39 cellular contexts compared by ENCODE assay signal in genomic region chr5:147849226-147849625, GRCh38. TPM values are rescaled to one million over a fixed set of nuclear protein-coding genes. Genes with fewer than 3 reads are reported as not detected.
"Had no signal": no experiment of that assay in that cellular context is flagged by ENCODE, and none has a peak within 500 bp of the region (broad histone marks: within the 10 kb centered on the region; RNA-seq: fewer than 3 reads in every experiment).

No MANE protein-coding gene starts in this region.

- H3K27me3 ChIP-seq: breast epithelium, cardiac muscle cell, colonic mucosa, esophagus squamous epithelium had no signal

- H3K4me1 Mint-ChIP-seq: activated CD4-positive, alpha-beta T cell treated with anti-CD3 and anti-CD28 coated beads for 36 hours; activated CD4-positive, alpha-beta T cell treated with anti-CD3 and anti-CD28 coated beads, Interleukin-2, amount 10 ng/mL, durations not matched to agents 24 days and 14 days; activated CD8-positive, alpha-beta memory T cell treated with anti-CD3 and anti-CD28 coated beads, Interleukin-2, amount 10 ng/mL, durations not matched to agents 7 days and 5 days; activated naive CD4-positive, alpha-beta T cell treated with anti-CD3 and anti-CD28 coated beads, Interleukin-2, amount 50 U/mL, for 24 hours; activated naive CD8-positive, alpha-beta T cell treated with anti-CD3 and anti-CD28 coated beads for 36 hours; activated naive CD8-positive, alpha-beta T cell treated with anti-CD3 and anti-CD28 coated beads, Interleukin-2, amount 50 U/mL, for 24 hours; brain had no signal

- H3K9me3 Mint-ChIP-seq: activated CD4-positive, alpha-beta memory T cell treated with anti-CD3 and anti-CD28 coated beads for 36 hours; activated CD4-positive, alpha-beta T cell treated with anti-CD3 and anti-CD28 coated beads, Interleukin-2, amount 10 ng/mL, durations not matched to agents 24 days and 14 days; activated naive CD4-positive, alpha-beta T cell treated with anti-CD3 and anti-CD28 coated beads, Interleukin-2, amount 50 U/mL, for 24 hours; activated naive CD8-positive, alpha-beta T cell treated with anti-CD3 and anti-CD28 coated beads for 36 hours; activated naive CD8-positive, alpha-beta T cell treated with anti-CD3 and anti-CD28 coated beads, Interleukin-2, amount 50 U/mL, for 24 hours; activated T-helper 1 cell treated with anti-CD3 and anti-CD28 coated beads, Interleukin-12 subunit alpha, Interleukin-12 subunit beta, Interleukin-2, Interleukin-4 antibody, amounts not matched to agents 30 ng/mL and 10 ng/mL and 1 ng/mL, durations not matched to agents 14 hours and 24 hours and 36 hours; activated T-helper 2 cell treated with anti-CD3 and anti-CD28 coated beads, Interferon-gamma antibody, Interleukin-2, Interleukin-4, amounts not matched to agents 10 μg/mL and 5 μg/mL and 100 μg/mL, durations not matched to agents 14 hours and 24 hours and 36 hours; brain had no signal

- H3K4me3 Mint-ChIP-seq: activated CD4-positive, alpha-beta memory T cell treated with anti-CD3 and anti-CD28 coated beads for 36 hours; activated CD4-positive, alpha-beta T cell treated with anti-CD3 and anti-CD28 coated beads for 36 hours; activated CD4-positive, alpha-beta T cell treated with anti-CD3 and anti-CD28 coated beads, Interleukin-2, amount 10 ng/mL, durations not matched to agents 24 days and 14 days; activated CD8-positive, alpha-beta memory T cell treated with anti-CD3 and anti-CD28 coated beads, Interleukin-2, amount 10 ng/mL, durations not matched to agents 7 days and 5 days; activated CD8-positive, alpha-beta T cell treated with anti-CD3 and anti-CD28 coated beads, Interleukin-2, amount 10 ng/mL, durations not matched to agents 7 days and 5 days; activated naive CD4-positive, alpha-beta T cell treated with anti-CD3 and anti-CD28 coated beads for 36 hours; activated naive CD4-positive, alpha-beta T cell treated with anti-CD3 and anti-CD28 coated beads, Interleukin-2, amount 50 U/mL, for 24 hours; activated naive CD8-positive, alpha-beta T cell treated with anti-CD3 and anti-CD28 coated beads for 36 hours; activated naive CD8-positive, alpha-beta T cell treated with anti-CD3 and anti-CD28 coated beads, Interleukin-2, amount 50 U/mL, for 24 hours; activated T-helper 1 cell treated with anti-CD3 and anti-CD28 coated beads, Interleukin-12 subunit alpha, Interleukin-12 subunit beta, Interleukin-2, Interleukin-4 antibody, amounts not matched to agents 30 ng/mL and 10 ng/mL and 1 ng/mL, durations not matched to agents 14 hours and 24 hours and 36 hours; brain had no signal

- H3K4me1 ChIP-seq: adrenal gland, breast epithelium, colonic mucosa, esophagus squamous epithelium had no signal

- H3K27ac ChIP-seq: adrenal gland, breast epithelium, cardiac muscle cell, colonic mucosa, epithelial cell of prostate, esophagus squamous epithelium had no signal

- ATAC-seq: activated CD4-positive, alpha-beta T cell treated with anti-CD3 and anti-CD28 coated beads for 36 hours; activated CD8-positive, alpha-beta memory T cell treated with anti-CD3 and anti-CD28 coated beads, Interleukin-2, amount 10 ng/mL, durations not matched to agents 7 days and 5 days; activated CD8-positive, alpha-beta T cell treated with anti-CD3 and anti-CD28 coated beads, Interleukin-2, amount 10 ng/mL, durations not matched to agents 7 days and 5 days; activated naive CD8-positive, alpha-beta T cell treated with anti-CD3 and anti-CD28 coated beads, Interleukin-2, amount 50 U/mL, for 24 hours had no signal

- H3K4me3 ChIP-seq: adrenal gland, breast epithelium, cardiac muscle cell, colonic mucosa, esophagus squamous epithelium had no signal

- H3K27ac Mint-ChIP-seq: activated CD4-positive, alpha-beta memory T cell treated with anti-CD3 and anti-CD28 coated beads for 36 hours; activated CD4-positive, alpha-beta T cell treated with anti-CD3 and anti-CD28 coated beads for 36 hours; activated CD4-positive, alpha-beta T cell treated with anti-CD3 and anti-CD28 coated beads, Interleukin-2, amount 10 ng/mL, durations not matched to agents 24 days and 14 days; activated CD8-positive, alpha-beta memory T cell treated with anti-CD3 and anti-CD28 coated beads, Interleukin-2, amount 10 ng/mL, durations not matched to agents 7 days and 5 days; activated CD8-positive, alpha-beta T cell treated with anti-CD3 and anti-CD28 coated beads, Interleukin-2, amount 10 ng/mL, durations not matched to agents 7 days and 5 days; activated naive CD4-positive, alpha-beta T cell treated with anti-CD3 and anti-CD28 coated beads for 36 hours; activated naive CD4-positive, alpha-beta T cell treated with anti-CD3 and anti-CD28 coated beads, Interleukin-2, amount 50 U/mL, for 24 hours; activated naive CD8-positive, alpha-beta T cell treated with anti-CD3 and anti-CD28 coated beads for 36 hours; activated naive CD8-positive, alpha-beta T cell treated with anti-CD3 and anti-CD28 coated beads, Interleukin-2, amount 50 U/mL, for 24 hours; activated T-helper 1 cell treated with anti-CD3 and anti-CD28 coated beads, Interleukin-12 subunit alpha, Interleukin-12 subunit beta, Interleukin-2, Interleukin-4 antibody, amounts not matched to agents 30 ng/mL and 10 ng/mL and 1 ng/mL, durations not matched to agents 14 hours and 24 hours and 36 hours; activated T-helper 2 cell treated with anti-CD3 and anti-CD28 coated beads, Interferon-gamma antibody, Interleukin-2, Interleukin-4, amounts not matched to agents 10 μg/mL and 5 μg/mL and 100 μg/mL, durations not matched to agents 14 hours and 24 hours and 36 hours; brain had no signal

- H3K9me3 ChIP-seq: adrenal gland, breast epithelium, colonic mucosa, esophagus squamous epithelium had no signal

- H3K36me3 ChIP-seq: adrenal gland, breast epithelium, cardiac muscle cell, colonic mucosa, esophagus squamous epithelium had no signal

- DNase-seq: activated CD4-positive, alpha-beta memory T cell treated with anti-CD3 and anti-CD28 coated beads for 36 hours; activated CD4-positive, alpha-beta T cell treated with anti-CD3 and anti-CD28 coated beads for 36 hours; activated CD4-positive, alpha-beta T cell treated with anti-CD3 and anti-CD28 coated beads, Interleukin-2, amount 10 ng/mL, durations not matched to agents 24 days and 14 days; activated CD4-positive, CD25-positive, alpha-beta regulatory T cell; activated CD4-positive, CD25-positive, alpha-beta regulatory T cell treated with anti-CD3 and anti-CD28 coated beads, Interleukin-2, amount 50 U/mL, for 72 hours; activated CD8-positive, alpha-beta memory T cell treated with anti-CD3 and anti-CD28 coated beads, Interleukin-2, amount 10 ng/mL, durations not matched to agents 7 days and 5 days; activated CD8-positive, alpha-beta memory T cell treated with anti-CD3 and anti-CD28 coated beads, Interleukin-2, amount 50 U/mL, for 4 hours; activated CD8-positive, alpha-beta T cell treated with anti-CD3 and anti-CD28 coated beads, Interleukin-2, amount 10 ng/mL, durations not matched to agents 7 days and 5 days; activated effector memory CD4-positive, alpha-beta T cell treated with anti-CD3 and anti-CD28 coated beads, Interleukin-2, amount 50 U/mL, for 16 hours; activated naive CD4-positive, alpha-beta T cell treated with anti-CD3 and anti-CD28 coated beads for 36 hours; activated naive CD8-positive, alpha-beta T cell treated with anti-CD3 and anti-CD28 coated beads for 36 hours; activated naive CD8-positive, alpha-beta T cell treated with anti-CD3 and anti-CD28 coated beads, Interleukin-2, amount 50 U/mL, for 24 hours; activated T-cell treated with anti-CD3 and anti-CD28 coated beads, Interleukin-2, amount 50 U/mL, for 1 hour; activated T-cell treated with anti-CD3 and anti-CD28 coated beads, Interleukin-2, amount 50 U/mL, for 48 hours; adrenal gland; amygdala; aorta; central memory CD4-positive, alpha-beta T cell; cerebellar nuclear complex; colonic mucosa; effector CD8-positive, alpha-beta T cell; esophagus squamous epithelium; foreskin melanocyte; head of caudate nucleus; T-helper 2 cell had no signal

- FAIRE-seq: endometrium, endothelial cell of umbilical vein had no signal

- H3K36me3 Mint-ChIP-seq: activated CD4-positive, alpha-beta memory T cell treated with anti-CD3 and anti-CD28 coated beads for 36 hours; activated CD8-positive, alpha-beta memory T cell treated with anti-CD3 and anti-CD28 coated beads, Interleukin-2, amount 10 ng/mL, durations not matched to agents 7 days and 5 days; activated naive CD4-positive, alpha-beta T cell treated with anti-CD3 and anti-CD28 coated beads, Interleukin-2, amount 50 U/mL, for 24 hours; activated naive CD8-positive, alpha-beta T cell treated with anti-CD3 and anti-CD28 coated beads for 36 hours; brain had no signal

RNA-seq across cellular contexts. Expression of gene SPINK1, which starts 17.8 kb away (rescaled TPM):
- total RNA-seq: activated CD4-positive, alpha-beta memory T cell treated with anti-CD3 and anti-CD28 coated beads for 36 hours; activated CD4-positive, alpha-beta T cell treated with anti-CD3 and anti-CD28 coated beads for 36 hours; activated CD4-positive, alpha-beta T cell treated with anti-CD3 and anti-CD28 coated beads, Interleukin-2, amount 10 ng/mL, durations not matched to agents 24 days and 14 days; activated CD8-positive, alpha-beta memory T cell treated with anti-CD3 and anti-CD28 coated beads for 36 hours; activated CD8-positive, alpha-beta memory T cell treated with anti-CD3 and anti-CD28 coated beads, Interleukin-2, amount 10 ng/mL, durations not matched to agents 7 days and 5 days; activated CD8-positive, alpha-beta T cell treated with anti-CD3 and anti-CD28 coated beads, Interleukin-2, amount 10 ng/mL, durations not matched to agents 7 days and 5 days; activated naive CD4-positive, alpha-beta T cell treated with anti-CD3 and anti-CD28 coated beads for 36 hours; activated naive CD8-positive, alpha-beta T cell treated with anti-CD3 and anti-CD28 coated beads for 36 hours; activated T-helper 1 cell treated with anti-CD3 and anti-CD28 coated beads, Interleukin-12 subunit alpha, Interleukin-12 subunit beta, Interleukin-2, Interleukin-4 antibody, amounts not matched to agents 30 ng/mL and 10 ng/mL and 1 ng/mL, durations not matched to agents 14 hours and 24 hours and 36 hours; activated T-helper 2 cell treated with anti-CD3 and anti-CD28 coated beads, Interferon-gamma antibody, Interleukin-2, Interleukin-4, amounts not matched to agents 10 μg/mL and 5 μg/mL and 100 μg/mL, durations not matched to agents 14 hours and 24 hours and 36 hours; cardiac muscle cell; dermis microvascular lymphatic vessel endothelial cell; endothelial cell of umbilical vein; esophagus squamous epithelium; fibroblast of lung; fibroblast of villous mesenchyme; T-helper 1 cell treated with Interleukin-12 subunit alpha and Interleukin-12 subunit beta and Interleukin-4 antibody, amounts not matched to agents 30 ng/mL and 1 ng/mL, for 36 hours had no signal

RNA-seq across cellular contexts. Expression of gene SCGB3A2, which starts 29.3 kb away (rescaled TPM):
- total RNA-seq: activated CD4-positive, alpha-beta memory T cell treated with anti-CD3 and anti-CD28 coated beads for 36 hours; activated CD4-positive, alpha-beta T cell treated with anti-CD3 and anti-CD28 coated beads for 36 hours; activated CD4-positive, alpha-beta T cell treated with anti-CD3 and anti-CD28 coated beads, Interleukin-2, amount 10 ng/mL, durations not matched to agents 24 days and 14 days; activated CD8-positive, alpha-beta memory T cell treated with anti-CD3 and anti-CD28 coated beads for 36 hours; activated CD8-positive, alpha-beta memory T cell treated with anti-CD3 and anti-CD28 coated beads, Interleukin-2, amount 10 ng/mL, durations not matched to agents 7 days and 5 days; activated CD8-positive, alpha-beta T cell treated with anti-CD3 and anti-CD28 coated beads, Interleukin-2, amount 10 ng/mL, durations not matched to agents 7 days and 5 days; activated naive CD4-positive, alpha-beta T cell treated with anti-CD3 and anti-CD28 coated beads for 36 hours; activated naive CD8-positive, alpha-beta T cell treated with anti-CD3 and anti-CD28 coated beads for 36 hours; activated T-helper 1 cell treated with anti-CD3 and anti-CD28 coated beads, Interleukin-12 subunit alpha, Interleukin-12 subunit beta, Interleukin-2, Interleukin-4 antibody, amounts not matched to agents 30 ng/mL and 10 ng/mL and 1 ng/mL, durations not matched to agents 14 hours and 24 hours and 36 hours; activated T-helper 2 cell treated with anti-CD3 and anti-CD28 coated beads, Interferon-gamma antibody, Interleukin-2, Interleukin-4, amounts not matched to agents 10 μg/mL and 5 μg/mL and 100 μg/mL, durations not matched to agents 14 hours and 24 hours and 36 hours; aorta; breast epithelium; cardiac muscle cell; dermis microvascular lymphatic vessel endothelial cell; endothelial cell of umbilical vein; esophagus squamous epithelium; fibroblast of lung; fibroblast of villous mesenchyme; T-helper 1 cell treated with Interleukin-12 subunit alpha and Interleukin-12 subunit beta and Interleukin-4 antibody, amounts not matched to agents 30 ng/mL and 1 ng/mL, for 36 hours had no signal

RNA-seq across cellular contexts. Expression of gene C5orf46, which starts 57.1 kb away (rescaled TPM):
- total RNA-seq: activated CD4-positive, alpha-beta memory T cell treated with anti-CD3 and anti-CD28 coated beads for 36 hours; activated CD4-positive, alpha-beta T cell treated with anti-CD3 and anti-CD28 coated beads for 36 hours; activated CD4-positive, alpha-beta T cell treated with anti-CD3 and anti-CD28 coated beads, Interleukin-2, amount 10 ng/mL, durations not matched to agents 24 days and 14 days; activated CD8-positive, alpha-beta memory T cell treated with anti-CD3 and anti-CD28 coated beads for 36 hours; activated CD8-positive, alpha-beta memory T cell treated with anti-CD3 and anti-CD28 coated beads, Interleukin-2, amount 10 ng/mL, durations not matched to agents 7 days and 5 days; activated CD8-positive, alpha-beta T cell treated with anti-CD3 and anti-CD28 coated beads, Interleukin-2, amount 10 ng/mL, durations not matched to agents 7 days and 5 days; activated naive CD4-positive, alpha-beta T cell treated with anti-CD3 and anti-CD28 coated beads for 36 hours; activated naive CD8-positive, alpha-beta T cell treated with anti-CD3 and anti-CD28 coated beads for 36 hours; activated T-helper 1 cell treated with anti-CD3 and anti-CD28 coated beads, Interleukin-12 subunit alpha, Interleukin-12 subunit beta, Interleukin-2, Interleukin-4 antibody, amounts not matched to agents 30 ng/mL and 10 ng/mL and 1 ng/mL, durations not matched to agents 14 hours and 24 hours and 36 hours; activated T-helper 2 cell treated with anti-CD3 and anti-CD28 coated beads, Interferon-gamma antibody, Interleukin-2, Interleukin-4, amounts not matched to agents 10 μg/mL and 5 μg/mL and 100 μg/mL, durations not matched to agents 14 hours and 24 hours and 36 hours; adrenal gland; cardiac muscle cell; colonic mucosa; dermis microvascular lymphatic vessel endothelial cell; endothelial cell of umbilical vein; esophagus squamous epithelium; fibroblast of lung; T-helper 1 cell treated with Interleukin-12 subunit alpha and Interleukin-12 subunit beta and Interleukin-4 antibody, amounts not matched to agents 30 ng/mL and 1 ng/mL, for 36 hours had no signal
